ENCODE assay signal across 8 cellular contexts in genomic region chr19:6528544-6529121, GRCh38. TPM values are rescaled to one million over a fixed set of nuclear protein-coding genes. Genes with fewer than 3 reads are reported as not detected.
DNase-seq lines count a peak whose midpoint lies in the region; ATAC-seq, FAIRE-seq and TF ChIP-seq lines count a peak whose summit lies in the region.
"Had no signal": no experiment of that assay in that cellular context is flagged by ENCODE, and none has a peak within 500 bp of the region (broad histone marks: within the 10 kb centered on the region; RNA-seq: fewer than 3 reads in every experiment).

No MANE protein-coding gene starts in this region.

- TF ChIP-seq EP300 in transverse colon (IDR thresholded peaks at IDR 0.05; ENCODE audit: low read depth) = no peak

- ATAC-seq in GM19395 (IDR thresholded peaks at IDR 0.05; ENCODE audit: unreplicated experiment) (peak; percentile 12), left ventricle myocardium superior (peak; percentile 71), HG03196 (IDR thresholded peaks at IDR 0.05; ENCODE audit: unreplicated experiment) (no peak), HG03280 (IDR thresholded peaks at IDR 0.05; ENCODE audit: unreplicated experiment) (no peak)

- DNase-seq in RCC 7860 (ENCODE audit: low spot score) = peak; percentile 53
- DNase-seq in left ventricle myocardium superior = peak; percentile 76
- peak; percentile 51 for DNase-seq in transverse colon
- no peak for DNase-seq in activated naive CD4-positive, alpha-beta T cell (lab: John Stamatoyannopoulos, UW)

- H3K27ac ChIP-seq in transverse colon = no peak overlapping the region

- intact Hi-C loops in left ventricle myocardium superior (cut with micrococcal nuclease) = no loop called here
- intact Hi-C loops in transverse colon (cut with DNase I; ENCODE audit: low total_unique reads) = no loop called here

- WGBS in transverse colon (ENCODE audit: low coverage in 1 of 2), 2 donors = 26 to 41% methylated on average over 4 to 9 of the region's 9 CpGs

- H3K4me1 ChIP-seq in transverse colon = peaks cover 10 to 42% (median 23%) of the 10 kb centered on the region in 4 donors

- no peaks in the 10 kb centered on the region for H3K36me3 ChIP-seq in transverse colon

- H3K9me3 ChIP-seq in transverse colon = no peaks in the 10 kb centered on the region

- H3K27me3 ChIP-seq in transverse colon = peaks cover 18% of the 10 kb centered on the region

- in situ Hi-C loops in transverse colon (cut with MboI; ENCODE audit: low pct_ligation_motif_present in 1 of 4, low pct_unique_long_range_greater_than_20kb in 1 of 4, low sequenced_read_pairs in 3 of 4) = loop anchor here in 1 of 4 donors (10.0 kb wide), 1 partner anchor 206 kb away; the partner anchor contains the start of genes GPR108 and TRIP10

- no peak for TF ChIP-seq CTCF in transverse colon (IDR thresholded peaks at IDR 0.05)

- peak; percentile 17 for FAIRE-seq in RCC 7860 (lab: Jason Lieb, UNC)

- TF ChIP-seq POLR2A in transverse colon (IDR thresholded peaks at IDR 0.05) = no peak

- no peak overlapping the region for H3K4me3 ChIP-seq in transverse colon

RNA-seq across cellular contexts. Expression of gene TNFSF9, which starts 2.2 kb away (rescaled TPM):
- total RNA-seq in left ventricle myocardium superior (1.0 TPM), transverse colon (1 to 10 TPM in 1 of 4 donors, under 1 TPM in 1, not detected in 2; 0.95 to 2.7 TPM)

RNA-seq across cellular contexts. Expression of gene TUBB4A, which starts 26.5 kb away (rescaled TPM):
- total RNA-seq in left ventricle myocardium superior = 2.8 TPM
- total RNA-seq in transverse colon = 1 to 10 TPM in 2 of 4 donors, under 1 TPM in 1, not detected in 1; 0.60 to 1.3 (median 1.1) TPM
- total RNA-seq: LHCN-M2 had no signal

RNA-seq across cellular contexts. Expression of gene DENND1C, which starts 47.0 kb away (rescaled TPM):
- total RNA-seq in left ventricle myocardium superior = 0.87 TPM
- total RNA-seq in transverse colon = 1 to 10 TPM in 3 of 4 donors, under 1 TPM in 1; 0.40 to 7.5 (median 5.0) TPM
- total RNA-seq: LHCN-M2 had no signal

Comparison
In these comparisons a context has a peak if more than half of its experiments do, and no peak if none do; other contexts are left out.
1. ATAC-seq: peak in GM19395 (single experiment) and left ventricle myocardium superior (single experiment); none in HG03196 (single experiment) and HG03280 (single experiment).
2. DNase-seq: peak in RCC 7860 (single experiment), left ventricle myocardium superior (single experiment) and transverse colon (single experiment); none in activated naive CD4-positive, alpha-beta T cell (0 of 4).